In the genomic region with DNA sequence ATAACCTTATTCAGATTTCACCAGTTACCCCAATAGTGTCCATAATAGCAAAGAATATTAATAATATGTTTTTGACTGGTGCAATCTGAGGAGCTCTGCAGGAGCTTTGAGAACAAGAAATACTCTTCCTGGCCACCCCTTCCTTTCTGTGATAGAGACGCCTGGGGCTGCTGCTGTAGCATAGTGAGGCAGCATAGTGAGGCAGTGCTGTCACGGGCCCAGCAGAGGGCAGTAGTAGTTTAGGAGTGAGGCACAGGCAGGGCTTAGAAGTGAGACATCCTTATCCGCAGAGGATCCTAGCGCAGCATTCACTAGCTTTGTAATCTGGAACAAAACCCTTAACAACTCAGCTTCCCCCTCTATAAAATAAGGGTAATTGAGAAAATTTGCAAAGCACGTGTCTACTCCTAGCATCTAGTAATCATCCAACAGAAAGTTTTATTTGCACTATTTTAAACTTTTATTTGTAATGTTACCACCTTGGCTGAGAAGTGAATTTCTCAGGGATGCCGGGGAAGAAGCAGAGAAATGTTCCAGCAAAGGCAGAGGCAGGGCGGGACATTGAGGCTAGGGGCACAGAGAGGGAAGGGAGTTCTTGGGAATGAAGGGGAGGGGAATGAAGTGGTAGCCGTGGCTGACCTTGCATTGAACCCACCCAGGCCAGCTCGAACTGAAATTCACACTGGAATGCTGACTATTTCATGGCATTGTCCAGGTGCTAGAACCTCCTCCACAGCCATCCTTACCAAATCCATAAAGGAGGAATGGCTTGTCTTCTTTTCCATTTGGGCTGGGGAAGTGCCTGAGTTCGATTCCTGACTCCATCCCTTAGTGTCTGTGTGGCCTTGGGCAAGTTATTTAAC, we compare ENCODE assay signal across 2 cellular contexts.
TF ChIP-seq lines count a peak whose summit lies in the region.

No MANE protein-coding gene starts in this region.

TF ChIP-seq in HEK293, 187 proteins besides CTCF, POLR2A, EP300 and RAD21 (continued from another document):
- TF ChIP-seq, protein P1, sequence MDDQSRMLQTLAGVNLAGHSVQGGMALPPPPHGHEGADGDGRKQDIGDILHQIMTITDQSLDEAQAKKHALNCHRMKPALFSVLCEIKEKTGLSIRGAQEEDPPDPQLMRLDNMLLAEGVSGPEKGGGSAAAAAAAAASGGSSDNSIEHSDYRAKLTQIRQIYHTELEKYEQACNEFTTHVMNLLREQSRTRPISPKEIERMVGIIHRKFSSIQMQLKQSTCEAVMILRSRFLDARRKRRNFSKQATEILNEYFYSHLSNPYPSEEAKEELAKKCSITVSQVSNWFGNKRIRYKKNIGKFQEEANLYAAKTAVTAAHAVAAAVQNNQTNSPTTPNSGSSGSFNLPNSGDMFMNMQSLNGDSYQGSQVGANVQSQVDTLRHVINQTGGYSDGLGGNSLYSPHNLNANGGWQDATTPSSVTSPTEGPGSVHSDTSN (CRISPR knock-in tag; IDR thresholded peaks at IDR 0.05) = no peak

TF ChIP-seq in SK-N-SH treated with all-trans-retinoic acid at 6 μM for 48 hours, 23 proteins besides CTCF, POLR2A, EP300 and RAD21 (continued from another document):
- TF ChIP-seq, protein P2, sequence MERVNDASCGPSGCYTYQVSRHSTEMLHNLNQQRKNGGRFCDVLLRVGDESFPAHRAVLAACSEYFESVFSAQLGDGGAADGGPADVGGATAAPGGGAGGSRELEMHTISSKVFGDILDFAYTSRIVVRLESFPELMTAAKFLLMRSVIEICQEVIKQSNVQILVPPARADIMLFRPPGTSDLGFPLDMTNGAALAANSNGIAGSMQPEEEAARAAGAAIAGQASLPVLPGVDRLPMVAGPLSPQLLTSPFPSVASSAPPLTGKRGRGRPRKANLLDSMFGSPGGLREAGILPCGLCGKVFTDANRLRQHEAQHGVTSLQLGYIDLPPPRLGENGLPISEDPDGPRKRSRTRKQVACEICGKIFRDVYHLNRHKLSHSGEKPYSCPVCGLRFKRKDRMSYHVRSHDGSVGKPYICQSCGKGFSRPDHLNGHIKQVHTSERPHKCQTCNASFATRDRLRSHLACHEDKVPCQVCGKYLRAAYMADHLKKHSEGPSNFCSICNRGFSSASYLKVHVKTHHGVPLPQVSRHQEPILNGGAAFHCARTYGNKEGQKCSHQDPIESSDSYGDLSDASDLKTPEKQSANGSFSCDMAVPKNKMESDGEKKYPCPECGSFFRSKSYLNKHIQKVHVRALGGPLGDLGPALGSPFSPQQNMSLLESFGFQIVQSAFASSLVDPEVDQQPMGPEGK (CRISPR knock-in tag; IDR thresholded peaks at IDR 0.05; ENCODE audit: borderline replicate concordance) = no peak
- TF ChIP-seq CSDC2 (CRISPR knock-in tag; IDR thresholded peaks at IDR 0.05) (no peak), RARB (CRISPR knock-in tag; IDR thresholded peaks at IDR 0.05) (no peak), ISL1 (CRISPR knock-in tag; IDR thresholded peaks at IDR 0.05) (no peak), ZFP3 (CRISPR knock-in tag; IDR thresholded peaks at IDR 0.05) (no peak), PPARA (CRISPR knock-in tag; IDR thresholded peaks at IDR 0.05; ENCODE audit: borderline replicate concordance) (no peak), ZNF565 (CRISPR knock-in tag; conservative IDR thresholded peaks at IDR 0.05; ENCODE audit: low read depth) (no peak), ESRRG (CRISPR knock-in tag; IDR thresholded peaks at IDR 0.05) (no peak), TCF4 (CRISPR knock-in tag; IDR thresholded peaks at IDR 0.05; ENCODE audit: borderline replicate concordance) (no peak), OSR1 (CRISPR knock-in tag; IDR thresholded peaks at IDR 0.05) (no peak), GLIS3 (CRISPR knock-in tag; IDR thresholded peaks at IDR 0.05) (no peak)
- TF ChIP-seq, protein P3, sequence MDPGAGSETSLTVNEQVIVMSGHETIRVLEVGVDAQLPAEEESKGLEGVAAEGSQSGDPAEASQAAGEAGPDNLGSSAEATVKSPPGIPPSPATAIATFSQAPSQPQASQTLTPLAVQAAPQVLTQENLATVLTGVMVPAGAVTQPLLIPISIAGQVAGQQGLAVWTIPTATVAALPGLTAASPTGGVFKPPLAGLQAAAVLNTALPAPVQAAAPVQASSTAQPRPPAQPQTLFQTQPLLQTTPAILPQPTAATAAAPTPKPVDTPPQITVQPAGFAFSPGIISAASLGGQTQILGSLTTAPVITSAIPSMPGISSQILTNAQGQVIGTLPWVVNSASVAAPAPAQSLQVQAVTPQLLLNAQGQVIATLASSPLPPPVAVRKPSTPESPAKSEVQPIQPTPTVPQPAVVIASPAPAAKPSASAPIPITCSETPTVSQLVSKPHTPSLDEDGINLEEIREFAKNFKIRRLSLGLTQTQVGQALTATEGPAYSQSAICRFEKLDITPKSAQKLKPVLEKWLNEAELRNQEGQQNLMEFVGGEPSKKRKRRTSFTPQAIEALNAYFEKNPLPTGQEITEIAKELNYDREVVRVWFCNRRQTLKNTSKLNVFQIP (CRISPR knock-in tag; IDR thresholded peaks at IDR 0.05; ENCODE audit: borderline replicate concordance, low read depth) = no peak
- TF ChIP-seq, protein P4, sequence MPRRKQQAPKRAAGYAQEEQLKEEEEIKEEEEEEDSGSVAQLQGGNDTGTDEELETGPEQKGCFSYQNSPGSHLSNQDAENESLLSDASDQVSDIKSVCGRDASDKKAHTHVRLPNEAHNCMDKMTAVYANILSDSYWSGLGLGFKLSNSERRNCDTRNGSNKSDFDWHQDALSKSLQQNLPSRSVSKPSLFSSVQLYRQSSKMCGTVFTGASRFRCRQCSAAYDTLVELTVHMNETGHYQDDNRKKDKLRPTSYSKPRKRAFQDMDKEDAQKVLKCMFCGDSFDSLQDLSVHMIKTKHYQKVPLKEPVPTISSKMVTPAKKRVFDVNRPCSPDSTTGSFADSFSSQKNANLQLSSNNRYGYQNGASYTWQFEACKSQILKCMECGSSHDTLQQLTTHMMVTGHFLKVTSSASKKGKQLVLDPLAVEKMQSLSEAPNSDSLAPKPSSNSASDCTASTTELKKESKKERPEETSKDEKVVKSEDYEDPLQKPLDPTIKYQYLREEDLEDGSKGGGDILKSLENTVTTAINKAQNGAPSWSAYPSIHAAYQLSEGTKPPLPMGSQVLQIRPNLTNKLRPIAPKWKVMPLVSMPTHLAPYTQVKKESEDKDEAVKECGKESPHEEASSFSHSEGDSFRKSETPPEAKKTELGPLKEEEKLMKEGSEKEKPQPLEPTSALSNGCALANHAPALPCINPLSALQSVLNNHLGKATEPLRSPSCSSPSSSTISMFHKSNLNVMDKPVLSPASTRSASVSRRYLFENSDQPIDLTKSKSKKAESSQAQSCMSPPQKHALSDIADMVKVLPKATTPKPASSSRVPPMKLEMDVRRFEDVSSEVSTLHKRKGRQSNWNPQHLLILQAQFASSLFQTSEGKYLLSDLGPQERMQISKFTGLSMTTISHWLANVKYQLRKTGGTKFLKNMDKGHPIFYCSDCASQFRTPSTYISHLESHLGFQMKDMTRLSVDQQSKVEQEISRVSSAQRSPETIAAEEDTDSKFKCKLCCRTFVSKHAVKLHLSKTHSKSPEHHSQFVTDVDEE (CRISPR knock-in tag; IDR thresholded peaks at IDR 0.05) = no peak
